ENCODE assay signal across 7 cellular contexts in the genomic region with DNA sequence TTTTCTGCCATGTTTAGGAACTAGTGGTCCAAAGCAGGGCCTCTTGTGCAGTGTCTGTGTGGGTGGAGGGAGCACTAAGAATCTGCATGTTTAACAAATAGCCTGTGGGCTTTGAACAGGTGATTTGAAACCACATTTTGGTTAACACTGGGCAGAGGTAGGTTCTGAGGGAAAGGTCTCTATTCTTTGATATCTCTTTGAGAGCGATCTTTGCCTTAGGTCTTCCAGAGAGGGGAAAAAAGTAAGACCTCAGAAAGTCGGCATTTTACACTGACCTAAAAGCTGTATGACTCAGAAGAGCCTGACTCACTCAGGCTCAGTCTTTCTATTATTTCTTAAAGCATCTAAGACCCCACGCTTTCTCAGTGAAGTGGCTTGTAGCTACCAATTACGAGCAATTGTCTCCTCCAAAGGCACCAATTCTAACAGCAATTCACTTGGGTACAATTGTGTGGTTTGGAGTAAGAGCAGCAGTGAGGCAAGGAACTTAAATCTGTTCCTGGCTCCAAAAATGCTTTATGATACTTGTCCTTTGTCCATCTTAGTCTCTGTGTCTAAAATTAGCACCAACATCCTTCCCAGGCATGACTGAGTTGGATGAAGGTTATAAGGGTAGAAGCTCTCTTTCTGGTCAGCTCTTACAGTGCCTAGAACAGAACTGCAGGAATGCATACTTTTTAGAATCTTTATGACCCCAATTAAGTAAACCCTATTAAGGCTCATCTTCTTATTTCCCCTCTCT. TPM values are rescaled to one million over a fixed set of nuclear protein-coding genes. Genes with fewer than 3 reads are reported as not detected.
DNase-seq lines count a peak whose midpoint lies in the region; FAIRE-seq lines count a peak whose summit lies in the region.
"Had no signal": no experiment of that assay in that cellular context is flagged by ENCODE, and none has a peak within 500 bp of the region (broad histone marks: within the 10 kb centered on the region; RNA-seq: fewer than 3 reads in every experiment).

No MANE protein-coding gene starts in this region.

- H4K8ac ChIP-seq in mesenchymal stem cell (ENCODE audit: low read length), result no peak overlapping the region

- H4K91ac ChIP-seq in mesenchymal stem cell (ENCODE audit: low read length), result no peak overlapping the region

- H3K9me3 Mint-ChIP-seq in CD4-positive, alpha-beta memory T cell, result no peaks in the 10 kb centered on the region
- no peaks in the 10 kb centered on the region for H3K9me3 Mint-ChIP-seq in activated T-helper 1 cell treated with anti-CD3 and anti-CD28 coated beads, Interleukin-12 subunit alpha, Interleukin-12 subunit beta, Interleukin-2, Interleukin-4 antibody, amounts not matched to agents 30 ng/mL and 10 ng/mL and 1 ng/mL, durations not matched to agents 14 hours and 24 hours and 36 hours
- H3K9me3 Mint-ChIP-seq: dendritic cell treated with granulocyte-macrophage colony-stimulating factor and Interleukin-4, amounts not matched to agents 40 ng/mL and 50 ng/mL, for 4 days had no signal

- no peak overlapping the region for H2BK12ac ChIP-seq in mesenchymal stem cell (ENCODE audit: low read length in 2 of 2)

- H2AK5ac ChIP-seq in mesenchymal stem cell (ENCODE audit: low read length, severe bottlenecking), result peak overlapping the region; percentile 31

- no peaks in the 10 kb centered on the region for H3K9me3 ChIP-seq in CD4-positive, alpha-beta memory T cell (ENCODE audit: control insufficient read depth in 1 of 2, low read length in 2 of 2)
- H3K9me3 ChIP-seq in mesenchymal stem cell (ENCODE audit: control insufficient read depth, low read length), result no peaks in the 10 kb centered on the region
- no peaks in the 10 kb centered on the region for H3K9me3 ChIP-seq in small intestine (ENCODE audit: control insufficient read depth, low read depth)

- H3K36me3 ChIP-seq in CD4-positive, alpha-beta memory T cell (ENCODE audit: insufficient read depth, low read length), result peaks cover 73% of the 10 kb centered on the region
- H3K36me3 ChIP-seq in mesenchymal stem cell (ENCODE audit: control insufficient read depth in 1 of 2, insufficient read depth in 2 of 2, low read depth in 1 of 2, low read length in 2 of 2) (peaks cover 23 to 78% of the 10 kb centered on the region in 2 experiments), small intestine (ENCODE audit: control insufficient read depth in 2 of 2, insufficient read depth in 2 of 2, low read length in 2 of 2) (peaks cover 21 to 46% of the 10 kb centered on the region in 2 donors)

- H3K27ac Mint-ChIP-seq in CD4-positive, alpha-beta memory T cell, result peak overlapping the region; percentile 62 to 92 (median 74)
- peak overlapping the region; percentile 61 for H3K27ac Mint-ChIP-seq in activated T-helper 1 cell treated with anti-CD3 and anti-CD28 coated beads, Interleukin-12 subunit alpha, Interleukin-12 subunit beta, Interleukin-2, Interleukin-4 antibody, amounts not matched to agents 30 ng/mL and 10 ng/mL and 1 ng/mL, durations not matched to agents 14 hours and 24 hours and 36 hours
- H3K27ac Mint-ChIP-seq: dendritic cell treated with granulocyte-macrophage colony-stimulating factor and Interleukin-4, amounts not matched to agents 40 ng/mL and 50 ng/mL, for 4 days had no signal

- peak overlapping the region; percentile 70 for H3K9ac ChIP-seq in mesenchymal stem cell (ENCODE audit: low read length)

- H3K27me3 Mint-ChIP-seq in CD4-positive, alpha-beta memory T cell, result no peaks in the 10 kb centered on the region
- H3K27me3 Mint-ChIP-seq in activated T-helper 1 cell treated with anti-CD3 and anti-CD28 coated beads, Interleukin-12 subunit alpha, Interleukin-12 subunit beta, Interleukin-2, Interleukin-4 antibody, amounts not matched to agents 30 ng/mL and 10 ng/mL and 1 ng/mL, durations not matched to agents 14 hours and 24 hours and 36 hours (ENCODE audit: insufficient read depth), result no peaks in the 10 kb centered on the region
- H3K27me3 Mint-ChIP-seq: dendritic cell treated with granulocyte-macrophage colony-stimulating factor and Interleukin-4, amounts not matched to agents 40 ng/mL and 50 ng/mL, for 4 days had no signal

- no peaks in the 10 kb centered on the region for H3K4me1 ChIP-seq in CD4-positive, alpha-beta memory T cell (ENCODE audit: insufficient read depth, low read length)
- H3K4me1 ChIP-seq in mesenchymal stem cell (ENCODE audit: control insufficient read depth, insufficient read depth, low read depth, low read length), result peaks cover 1% of the 10 kb centered on the region
- H3K4me1 ChIP-seq in small intestine (ENCODE audit: control insufficient read depth in 2 of 2, insufficient read depth in 1 of 2, low read depth in 1 of 2, low read length in 1 of 2), result peaks cover 0 to 3% of the 10 kb centered on the region in 2 donors

- intact Hi-C loops in CD4-positive, alpha-beta memory T cell (cut with micrococcal nuclease), result no loop called here
- intact Hi-C loops in activated T-helper 1 cell treated with anti-CD3 and anti-CD28 coated beads, Interleukin-12 subunit alpha, Interleukin-12 subunit beta, Interleukin-2, Interleukin-4 antibody, amounts not matched to agents 30 ng/mL and 10 ng/mL and 1 ng/mL, durations not matched to agents 14 hours and 24 hours and 36 hours (cut with micrococcal nuclease), result loop anchor here (1.0 kb wide), 1 partner anchor 9 kb away; a partner anchor contains a TSS

- no peak overlapping the region for H2AFZ ChIP-seq in mesenchymal stem cell (ENCODE audit: low read depth, low read length)

- H3K23ac ChIP-seq in mesenchymal stem cell (ENCODE audit: low read length in 2 of 2), result no peak overlapping the region

- WGBS in mesenchymal stem cell, result 35% methylated on average over 3 of the region's 4 CpGs
- WGBS in small intestine, 3 donors, result 63 to 72% (median 67%) methylated on average over 4 of the region's 4 CpGs

- peaks cover 10% of the 10 kb centered on the region for H3K79me1 ChIP-seq in mesenchymal stem cell (replicated peaks; ENCODE audit: low read length, poor library complexity, severe bottlenecking)

- H2BK5ac ChIP-seq in mesenchymal stem cell (ENCODE audit: low read depth, low read length, poor library complexity, severe bottlenecking), result no peak overlapping the region

- H3K36me3 Mint-ChIP-seq in CD4-positive, alpha-beta memory T cell, result peaks cover 48 to 76% of the 10 kb centered on the region in 2 donors
- peaks cover 60% of the 10 kb centered on the region for H3K36me3 Mint-ChIP-seq in activated T-helper 1 cell treated with anti-CD3 and anti-CD28 coated beads, Interleukin-12 subunit alpha, Interleukin-12 subunit beta, Interleukin-2, Interleukin-4 antibody, amounts not matched to agents 30 ng/mL and 10 ng/mL and 1 ng/mL, durations not matched to agents 14 hours and 24 hours and 36 hours (ENCODE audit: low read depth)

- H3K4me3 Mint-ChIP-seq in CD4-positive, alpha-beta memory T cell, result peak overlapping the region in 1 of 8 donors; percentile 17
- no peak overlapping the region for H3K4me3 Mint-ChIP-seq in activated T-helper 1 cell treated with anti-CD3 and anti-CD28 coated beads, Interleukin-12 subunit alpha, Interleukin-12 subunit beta, Interleukin-2, Interleukin-4 antibody, amounts not matched to agents 30 ng/mL and 10 ng/mL and 1 ng/mL, durations not matched to agents 14 hours and 24 hours and 36 hours
- H3K4me3 Mint-ChIP-seq: dendritic cell treated with granulocyte-macrophage colony-stimulating factor and Interleukin-4, amounts not matched to agents 40 ng/mL and 50 ng/mL, for 4 days had no signal

- no peaks in the 10 kb centered on the region for H3K27me3 ChIP-seq in CD4-positive, alpha-beta memory T cell (ENCODE audit: insufficient read depth, low read length)
- H3K27me3 ChIP-seq in mesenchymal stem cell (ENCODE audit: control insufficient read depth in 1 of 2, insufficient read depth in 1 of 2, low read length in 2 of 2) (no peaks in the 10 kb centered on the region), small intestine (ENCODE audit: control insufficient read depth in 2 of 2, insufficient read depth in 2 of 2, low read length in 2 of 2) (no peaks in the 10 kb centered on the region)

- H3K4me3 ChIP-seq in CD4-positive, alpha-beta memory T cell (ENCODE audit: low read length in 2 of 2), result no peak overlapping the region
- H3K4me3 ChIP-seq in mesenchymal stem cell (ENCODE audit: insufficient read depth in 1 of 2, low read depth in 1 of 2, low read length in 2 of 2) (peak overlapping the region in 1 of 2 experiments; percentile 55), small intestine (ENCODE audit: low read depth in 1 of 2, low read length in 2 of 2) (no peak overlapping the region)

- CTCF ChIA-PET in CD4-positive, alpha-beta memory T cell (lab: Charles Lee; ENCODE audit: partially characterized antibody), result interaction anchor here (1.1 kb wide), 1 partner anchor 8 kb away, joined by 3 read pairs; a partner anchor contains a TSS

- POLR2A ChIA-PET in CD4-positive, alpha-beta memory T cell (lab: Charles Lee; ENCODE audit: partially characterized antibody), result interaction anchor here (0.6 to 1.1 kb wide), 2 partner anchors 9 to 491 kb away, joined by 3 to 5 read pairs; a partner anchor contains a TSS

- FAIRE-seq in small intestine (lab: Jason Lieb, UNC), result no peak

- no peak overlapping the region for H3K4me2 ChIP-seq in mesenchymal stem cell (ENCODE audit: low read length, poor library complexity, severe bottlenecking)

- no peak for DNase-seq in CD4-positive, alpha-beta memory T cell
- DNase-seq in activated T-helper 1 cell treated with anti-CD3 and anti-CD28 coated beads, Interleukin-12 subunit alpha, Interleukin-12 subunit beta, Interleukin-2, Interleukin-4 antibody, amounts not matched to agents 30 ng/mL and 10 ng/mL and 1 ng/mL, durations not matched to agents 14 hours and 24 hours and 36 hours (ENCODE audit: low spot score), result no peak
- DNase-seq in mesenchymal stem cell (peak; percentile 83), AML-193 (lab: John Stamatoyannopoulos, UW) (no peak), G401 (ENCODE audit: low spot score) (no peak), small intestine (no peak)

- H3K18ac ChIP-seq in mesenchymal stem cell (ENCODE audit: low read depth in 1 of 2, low read length in 2 of 2), result no peak overlapping the region

- H2BK120ac ChIP-seq in mesenchymal stem cell (ENCODE audit: low read depth, low read length), result no peak overlapping the region

- in situ Hi-C loops in G401 (cut with HindIII; ENCODE audit: low sequenced_read_pairs), result no loop called here

- no peak overlapping the region for H3K27ac ChIP-seq in CD4-positive, alpha-beta memory T cell (ENCODE audit: low read depth, low read length)
- H3K27ac ChIP-seq in mesenchymal stem cell (ENCODE audit: low read length, poor library complexity, severe bottlenecking), result peak overlapping the region; percentile 35
- H3K27ac ChIP-seq in small intestine (ENCODE audit: low read depth in 1 of 2, low read length in 1 of 2), result peak overlapping the region in 1 of 2 donors; percentile 50

- H3K4ac ChIP-seq in mesenchymal stem cell (ENCODE audit: low read depth in 1 of 2, low read length in 2 of 2), result no peak overlapping the region

- H3K4me1 Mint-ChIP-seq in CD4-positive, alpha-beta memory T cell, result peaks cover 13 to 27% (median 17%) of the 10 kb centered on the region in 4 donors
- peaks cover 34% of the 10 kb centered on the region for H3K4me1 Mint-ChIP-seq in activated T-helper 1 cell treated with anti-CD3 and anti-CD28 coated beads, Interleukin-12 subunit alpha, Interleukin-12 subunit beta, Interleukin-2, Interleukin-4 antibody, amounts not matched to agents 30 ng/mL and 10 ng/mL and 1 ng/mL, durations not matched to agents 14 hours and 24 hours and 36 hours (ENCODE audit: low read depth)

- no peak overlapping the region for H3K14ac ChIP-seq in mesenchymal stem cell (ENCODE audit: low read length in 2 of 2)

- no peak overlapping the region for H2BK15ac ChIP-seq in mesenchymal stem cell (ENCODE audit: low read depth, poor library complexity, severe bottlenecking)

RNA-seq across cellular contexts. Expression of a gene that starts 8.8 kb away (rescaled TPM):
- 10 to 100 TPM; 31.3 to 31.7 TPM for total RNA-seq in CD4-positive, alpha-beta memory T cell
- polyA plus RNA-seq in CD4-positive, alpha-beta memory T cell, result 10 to 100 TPM; 32.6 to 38.8 TPM
- total RNA-seq in activated T-helper 1 cell treated with anti-CD3 and anti-CD28 coated beads, Interleukin-12 subunit alpha, Interleukin-12 subunit beta, Interleukin-2, Interleukin-4 antibody, amounts not matched to agents 30 ng/mL and 10 ng/mL and 1 ng/mL, durations not matched to agents 14 hours and 24 hours and 36 hours, result 52.8 and 54.3 TPM in 2 replicates
- 35.8 TPM for polyA plus RNA-seq in mesenchymal stem cell (2013, experiment 1 of 2)
- polyA plus RNA-seq in mesenchymal stem cell (2013, experiment 2 of 2), result 30.3 TPM
- total RNA-seq in G401 (2014; rRNA removed; shearing (Covaris generic)), result 48.6 and 88.4 TPM in 2 replicates
- 10 to 100 TPM; 41.8 to 50.8 (median 47.8) TPM for polyA plus RNA-seq in small intestine

RNA-seq across cellular contexts. Expression of a gene that starts 39.7 kb away (rescaled TPM):
- 10 to 100 TPM; 24.9 to 26.8 TPM for total RNA-seq in CD4-positive, alpha-beta memory T cell
- 10 to 100 TPM in 1 of 2 donors, 1 to 10 TPM in 1; 3.9 to 12.6 TPM for polyA plus RNA-seq in CD4-positive, alpha-beta memory T cell
- total RNA-seq in activated T-helper 1 cell treated with anti-CD3 and anti-CD28 coated beads, Interleukin-12 subunit alpha, Interleukin-12 subunit beta, Interleukin-2, Interleukin-4 antibody, amounts not matched to agents 30 ng/mL and 10 ng/mL and 1 ng/mL, durations not matched to agents 14 hours and 24 hours and 36 hours, result 24.3 and 28.3 TPM in 2 replicates
- polyA plus RNA-seq in mesenchymal stem cell (2013, experiment 1 of 2), result 5.1 TPM
- 4.6 TPM for polyA plus RNA-seq in mesenchymal stem cell (2013, experiment 2 of 2)
- total RNA-seq in G401 (2014; rRNA removed; shearing (Covaris generic)), result 11.1 and 21.0 TPM in 2 replicates
- 10 to 100 TPM; 13.9 to 21.2 (median 14.1) TPM for polyA plus RNA-seq in small intestine

RNA-seq across cellular contexts. Expression of a gene that starts 52.3 kb away (rescaled TPM):
- total RNA-seq in CD4-positive, alpha-beta memory T cell, result 10 to 100 TPM; 38.5 to 46.6 TPM
- polyA plus RNA-seq in CD4-positive, alpha-beta memory T cell, result 10 to 100 TPM; 16.0 to 20.7 TPM
- total RNA-seq in activated T-helper 1 cell treated with anti-CD3 and anti-CD28 coated beads, Interleukin-12 subunit alpha, Interleukin-12 subunit beta, Interleukin-2, Interleukin-4 antibody, amounts not matched to agents 30 ng/mL and 10 ng/mL and 1 ng/mL, durations not matched to agents 14 hours and 24 hours and 36 hours, result 37.9 and 43.0 TPM in 2 replicates
- 13.6 TPM for polyA plus RNA-seq in mesenchymal stem cell (2013, experiment 1 of 2)
- polyA plus RNA-seq in mesenchymal stem cell (2013, experiment 2 of 2), result 14.3 TPM
- 11.9 and 18.7 TPM in 2 replicates for total RNA-seq in G401 (2014; rRNA removed; shearing (Covaris generic))
- polyA plus RNA-seq in small intestine, result 10 to 100 TPM; 15.9 to 26.2 (median 19.0) TPM

RNA-seq across cellular contexts. Expression of a gene that starts 56.1 kb away (rescaled TPM):
- not detected for total RNA-seq in CD4-positive, alpha-beta memory T cell
- under 1 TPM; 0.11 to 0.13 TPM for polyA plus RNA-seq in CD4-positive, alpha-beta memory T cell
- total RNA-seq in activated T-helper 1 cell treated with anti-CD3 and anti-CD28 coated beads, Interleukin-12 subunit alpha, Interleukin-12 subunit beta, Interleukin-2, Interleukin-4 antibody, amounts not matched to agents 30 ng/mL and 10 ng/mL and 1 ng/mL, durations not matched to agents 14 hours and 24 hours and 36 hours, result 0.22 and 0.41 TPM in 2 replicates
- 6.4 TPM for polyA plus RNA-seq in mesenchymal stem cell (2013, experiment 1 of 2)
- polyA plus RNA-seq in mesenchymal stem cell (2013, experiment 2 of 2), result 6.8 TPM
- 1.8 and 3.9 TPM in 2 replicates for total RNA-seq in G401 (2014; rRNA removed; shearing (Covaris generic))
- polyA plus RNA-seq in small intestine, result 10 to 100 TPM in 1 of 3 donors, 1 to 10 TPM in 2; 1.6 to 14.0 (median 3.2) TPM

RNA-seq across cellular contexts. Expression of a gene that starts 57.9 kb away (rescaled TPM):
- under 1 TPM; 0.76 to 0.97 TPM for total RNA-seq in CD4-positive, alpha-beta memory T cell
- polyA plus RNA-seq in CD4-positive, alpha-beta memory T cell, result 1 to 10 TPM; 1.5 to 3.6 TPM
- 0.71 and 0.80 TPM in 2 replicates for total RNA-seq in activated T-helper 1 cell treated with anti-CD3 and anti-CD28 coated beads, Interleukin-12 subunit alpha, Interleukin-12 subunit beta, Interleukin-2, Interleukin-4 antibody, amounts not matched to agents 30 ng/mL and 10 ng/mL and 1 ng/mL, durations not matched to agents 14 hours and 24 hours and 36 hours
- polyA plus RNA-seq in mesenchymal stem cell (2013, experiment 1 of 2), result 0.64 TPM
- 0.34 TPM for polyA plus RNA-seq in mesenchymal stem cell (2013, experiment 2 of 2)
- total RNA-seq in G401 (2014; rRNA removed; shearing (Covaris generic)), result 2.1 TPM in 1 of 2 replicates, not detected in the other
- polyA plus RNA-seq in small intestine, result 10 to 100 TPM in 1 of 3 donors, 1 to 10 TPM in 2; 3.5 to 15.9 (median 8.6) TPM
